9 cellular contexts compared by ENCODE assay signal in the genomic region with DNA sequence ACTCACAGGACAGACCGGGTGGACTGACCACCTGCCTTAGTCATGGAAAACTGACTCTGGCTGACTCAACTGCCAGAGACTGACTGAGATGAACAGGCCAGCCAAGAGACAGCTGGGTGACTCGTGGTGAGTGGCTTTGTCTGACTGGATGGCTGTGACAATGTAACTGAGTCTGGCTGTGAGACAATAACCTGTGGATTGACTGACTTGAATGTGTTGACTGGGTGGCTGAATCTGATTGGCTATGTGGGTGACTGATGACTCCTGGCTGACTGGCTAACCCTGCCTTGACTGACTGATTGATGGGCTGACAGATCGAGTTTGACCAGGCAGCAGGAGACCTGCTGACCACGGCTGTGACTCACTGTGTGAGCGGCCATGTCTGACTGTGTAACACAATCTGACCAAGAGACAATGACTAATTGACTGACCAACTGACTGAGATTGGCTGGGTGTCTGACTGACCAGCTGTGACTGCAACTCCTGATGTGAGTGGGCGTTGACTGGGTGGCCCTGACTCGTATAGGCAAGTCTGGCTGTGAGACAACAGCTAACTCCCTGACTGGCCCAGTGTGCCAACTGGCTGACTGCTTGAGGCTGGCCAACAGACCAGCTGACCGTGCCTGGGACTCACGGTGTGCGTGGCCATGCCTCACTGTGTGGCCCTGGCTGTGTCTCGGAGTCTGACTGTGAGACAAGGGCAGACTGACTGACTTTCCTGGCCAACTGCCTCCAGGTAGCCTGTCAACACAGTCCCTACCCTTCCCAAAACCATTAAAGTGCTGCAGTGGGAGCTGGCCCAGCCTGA.
DNase-seq lines count a peak whose midpoint lies in the region; ATAC-seq and TF ChIP-seq lines count a peak whose summit lies in the region.
"Had no signal": no experiment of that assay in that cellular context is flagged by ENCODE, and none has a peak within 500 bp of the region (broad histone marks: within the 10 kb centered on the region; RNA-seq: fewer than 3 reads in every experiment).

No MANE protein-coding gene starts in this region.

- H3K27me3 ChIP-seq in thyroid gland = no peaks in the 10 kb centered on the region

- H3K4me1 ChIP-seq in thyroid gland = peaks cover 0 to 11% of the 10 kb centered on the region in 2 donors

- H3K4me3 Mint-ChIP-seq in mesothelial cell of epicardium = no peak overlapping the region
- H3K4me3 Mint-ChIP-seq: neural crest cell had no signal

- no peak for TF ChIP-seq POLR2A in thyroid gland (IDR thresholded peaks at IDR 0.05)

- intact Hi-C loops in thyroid gland (cut with DNase I) = no loop called here

- no peaks in the 10 kb centered on the region for H3K36me3 ChIP-seq in thyroid gland

- ATAC-seq in HG02973 (IDR thresholded peaks at IDR 0.05; ENCODE audit: unreplicated experiment) (no peak), HG03439 (IDR thresholded peaks at IDR 0.05; ENCODE audit: unreplicated experiment) (no peak)

- H3K36me3 Mint-ChIP-seq in mesothelial cell of epicardium = no peaks in the 10 kb centered on the region

- in situ Hi-C loops in GM13977 (cut with MboI; ENCODE audit: low pct_unique_long_range_greater_than_20kb, low sequenced_read_pairs, unreplicated experiment) = no loop called here

- no peak overlapping the region for H3K27ac ChIP-seq in thyroid gland

- H3K9me3 Mint-ChIP-seq in mesothelial cell of epicardium = no peaks in the 10 kb centered on the region
- H3K9me3 Mint-ChIP-seq: neural crest cell had no signal

- 75 to 84% methylated on average over 4 to 7 of the region's 11 CpGs for WGBS in thyroid gland, 2 donors

- H3K4me3 ChIP-seq in thyroid gland (replicated peaks in 1 of 3) = no peak overlapping the region

- H3K4me1 Mint-ChIP-seq in mesothelial cell of epicardium = peaks cover 17% of the 10 kb centered on the region

- TF ChIP-seq CTCF in GM13977 (IDR thresholded peaks at IDR 0.05; ENCODE audit: extremely low read depth, insufficient read depth, missing control alignments) (no peak), mesothelial cell of epicardium (IDR thresholded peaks at IDR 0.05; ENCODE audit: unreplicated experiment) (no peak), thyroid gland (IDR thresholded peaks at IDR 0.05) (no peak)

- H3K27me3 Mint-ChIP-seq in mesothelial cell of epicardium (ENCODE audit: low read depth) = peaks cover under 1% of the 10 kb centered on the region

- H3K9me3 ChIP-seq in thyroid gland = no peaks in the 10 kb centered on the region

- DNase-seq in GM13977 (ENCODE audit: low spot score) = peak; percentile 58
- peak; percentile 38 for DNase-seq in NCI-H460 (ENCODE audit: extremely low read depth, low read depth)
- DNase-seq in brain pericyte (ENCODE audit: low read depth, low spot score) = peak; percentile 47
- DNase-seq in mesothelial cell of epicardium (ENCODE audit: low spot score in 2 of 2, unreplicated experiment in 2 of 2) = no peak
- DNase-seq in thyroid gland = peak; percentile 5 to 9
- DNase-seq in epidermal melanocyte (ENCODE audit: insufficient read length, low spot score) = no peak

- H3K27ac Mint-ChIP-seq in mesothelial cell of epicardium = peak overlapping the region; percentile 33

Comparison
In these comparisons a context has a peak if more than half of its experiments do, and no peak if none do; other contexts are left out.
1. DNase-seq: peak in GM13977 (single experiment), NCI-H460 (single experiment), brain pericyte (single experiment) and thyroid gland (2 of 2); none in mesothelial cell of epicardium (0 of 2) and epidermal melanocyte (single experiment).